ENCODE assay signal across 11 cellular contexts in the genomic region with DNA sequence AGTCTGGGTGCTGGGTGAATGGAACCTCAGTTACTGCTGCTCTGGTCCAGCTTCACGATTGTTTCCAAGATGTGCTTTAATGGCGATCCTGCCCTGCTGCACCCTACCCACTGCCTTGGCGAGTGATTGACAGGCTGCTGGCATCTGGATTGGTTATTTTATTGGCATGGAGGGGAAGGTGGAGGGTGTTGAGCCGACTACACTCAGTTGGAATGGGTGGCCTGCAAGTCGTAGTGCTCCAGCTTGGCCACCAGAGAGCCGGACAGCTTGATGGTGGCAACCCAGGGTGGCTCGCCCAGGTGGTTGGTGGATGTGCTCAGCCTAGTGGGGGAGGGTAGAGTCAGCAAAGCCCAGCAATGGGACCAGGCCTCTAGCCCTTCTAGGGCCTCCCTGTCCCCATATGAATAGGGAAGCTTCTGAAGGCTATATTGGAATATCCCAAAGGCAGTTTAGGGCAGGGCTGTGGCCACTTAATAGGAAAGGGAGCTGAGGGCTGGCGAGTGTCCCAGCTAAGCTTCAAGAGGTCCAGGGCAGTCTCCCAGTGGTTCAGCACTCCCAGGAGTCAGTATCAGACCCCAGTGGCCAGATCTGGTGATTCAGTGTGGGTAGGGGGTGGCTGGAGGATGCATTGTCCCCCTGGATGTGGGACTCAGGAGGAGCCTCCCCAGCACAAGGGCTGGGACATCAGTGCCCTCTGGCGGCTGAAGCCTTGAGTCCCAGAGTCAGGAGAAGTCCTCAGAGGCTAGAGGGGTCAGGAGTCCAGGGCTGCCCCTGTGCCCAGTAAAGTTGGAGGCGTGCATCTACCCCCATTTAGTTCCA. TPM values are rescaled to one million over a fixed set of nuclear protein-coding genes. Genes with fewer than 3 reads are reported as not detected.
DNase-seq lines count a peak whose midpoint lies in the region; TF ChIP-seq lines count a peak whose summit lies in the region.
"Had no signal": no experiment of that assay in that cellular context is flagged by ENCODE, and none has a peak within 500 bp of the region (broad histone marks: within the 10 kb centered on the region; RNA-seq: fewer than 3 reads in every experiment).

No MANE protein-coding gene starts in this region.

- H3K9me3 ChIP-seq in OCI-LY7 (ENCODE audit: low read length), result no peaks in the 10 kb centered on the region
- H3K9me3 ChIP-seq: gastroesophageal sphincter had no signal

- BruUV-seq in OCI-LY7 (replicated peaks; lab: Mats Ljungman, UMichigan), result no TSS peak

- no peaks in the 10 kb centered on the region for H4K20me1 ChIP-seq in OCI-LY7 (ENCODE audit: insufficient read depth, low read length)

- H3K4me3 ChIP-seq in OCI-LY7 (ENCODE audit: low read depth, low read length, poor library complexity, severe bottlenecking), result no peak overlapping the region
- H3K4me3 ChIP-seq: gastroesophageal sphincter had no signal

- H3K27ac Mint-ChIP-seq in osteocyte (ENCODE audit: unreplicated experiment), result no peak overlapping the region

- no peak overlapping the region for H3K4me2 ChIP-seq in OCI-LY7 (ENCODE audit: low read length)

- in situ Hi-C loops in GM18951 (cut with MboI; ENCODE audit: low sequenced_read_pairs, unreplicated experiment), result no loop called here
- in situ Hi-C loops in GM13976 (cut with MboI; ENCODE audit: low sequenced_read_pairs, unreplicated experiment), result no loop called here

- no peaks in the 10 kb centered on the region for H3K9me3 Mint-ChIP-seq in osteocyte (ENCODE audit: unreplicated experiment)

- intact Hi-C loops in OCI-LY7 (cut with micrococcal nuclease; ENCODE audit: unreplicated experiment), result no loop called here

- peaks cover 9% of the 10 kb centered on the region for H3K4me1 ChIP-seq in OCI-LY7 (ENCODE audit: insufficient read depth, low read length, poor library complexity, severe bottlenecking)

- TF ChIP-seq CTCF in OCI-LY7 (conservative IDR thresholded peaks at IDR 0.05; ENCODE audit: low read length) (peak; percentile 65), osteocyte (IDR thresholded peaks at IDR 0.05) (peak; percentile 30), GM13976 (IDR thresholded peaks at IDR 0.05; ENCODE audit: borderline replicate concordance, control extremely low read depth, extremely low read depth, insufficient read depth, missing control alignments) (no peak)

- TF ChIP-seq POLR2A in GM18951 (IDR thresholded peaks at IDR 0.05; ENCODE audit: extremely low read depth, insufficient read depth, insufficient read length), result peak; percentile 2

- no peaks in the 10 kb centered on the region for H3K9me2 ChIP-seq in OCI-LY7 (ENCODE audit: insufficient read depth, low read length)

- no peak overlapping the region for H2AFZ ChIP-seq in OCI-LY7 (ENCODE audit: low read length)

- H3K4me1 Mint-ChIP-seq in osteocyte (ENCODE audit: unreplicated experiment), result peaks cover 7% of the 10 kb centered on the region

- H3K27me3 Mint-ChIP-seq in osteocyte (ENCODE audit: unreplicated experiment), result no peaks in the 10 kb centered on the region

- POLR2A ChIA-PET in OCI-LY7 (lab: Charles Lee), result no interaction called here

- no peak overlapping the region for H3K27ac ChIP-seq in OCI-LY7 (ENCODE audit: low read depth, low read length, poor library complexity, severe bottlenecking)
- H3K27ac ChIP-seq: gastroesophageal sphincter had no signal

- peaks cover 25% of the 10 kb centered on the region for H3K36me3 Mint-ChIP-seq in osteocyte (ENCODE audit: unreplicated experiment)

- peaks cover 49% of the 10 kb centered on the region for H3K36me3 ChIP-seq in OCI-LY7 (ENCODE audit: insufficient read depth, low read length)

- CTCF ChIA-PET in OCI-LY7 (lab: Charles Lee; ENCODE audit: unreplicated experiment), result interaction anchor here (0.6 kb wide), 1 partner anchor 176 kb away, joined by 4 read pairs; no protein-coding TSS in a partner anchor

- DNase-seq in OCI-LY7 (ENCODE audit: low spot score) (peak; percentile 25), ecto neural progenitor cell (ENCODE audit: low spot score) (peak; percentile 76), osteocyte (ENCODE audit: extremely low spot score, unreplicated experiment) (no peak), GM13976 (ENCODE audit: low spot score) (no peak), AG08395 (ENCODE audit: low spot score) (no peak)
- DNase-seq in activated naive CD4-positive, alpha-beta T cell treated with Interleukin-2 at 50 U/mL for 16 hours, result no peak
- DNase-seq: activated CD4-positive, alpha-beta T cell treated with anti-CD3 and anti-CD28 coated beads for 4 hours; MV-4-11; substantia nigra had no signal

- no peak overlapping the region for H3K4me3 Mint-ChIP-seq in osteocyte (ENCODE audit: unreplicated experiment)

- H3K79me2 ChIP-seq in OCI-LY7 (ENCODE audit: insufficient read depth, low read depth, low read length), result no peaks in the 10 kb centered on the region

RNA-seq across cellular contexts. Expression of gene GGN, which starts 3.4 kb away (rescaled TPM):
- not detected in 2 replicates for total RNA-seq in OCI-LY7 (2014; rRNA removed; shearing (Covaris generic))
- total RNA-seq in OCI-LY7 (2022) (0.74 TPM in 1 of 2 replicates, not detected in the other), osteocyte (2.1 and 2.3 TPM in 2 replicates)

RNA-seq across cellular contexts. Expression of gene SPRED3, which starts 4.1 kb away (rescaled TPM):
- total RNA-seq in OCI-LY7 (2014; rRNA removed; shearing (Covaris generic)), result 0.09 and 1.0 TPM in 2 replicates
- total RNA-seq in OCI-LY7 (2022), result 2.1 and 3.0 TPM in 2 replicates
- 5.9 and 6.0 TPM in 2 replicates for total RNA-seq in osteocyte

RNA-seq across cellular contexts. Expression of gene PSMD8, which starts 10.0 kb away (rescaled TPM):
- 224 and 238 TPM in 2 replicates for total RNA-seq in OCI-LY7 (2014; rRNA removed; shearing (Covaris generic))
- total RNA-seq in OCI-LY7 (2022), result 158 and 169 TPM in 2 replicates
- 162 and 166 TPM in 2 replicates for total RNA-seq in osteocyte

RNA-seq across cellular contexts. Expression of gene FAM98C, which starts 18.5 kb away (rescaled TPM):
- total RNA-seq in OCI-LY7 (2014; rRNA removed; shearing (Covaris generic)), result 21.9 and 32.8 TPM in 2 replicates
- 30.4 and 31.1 TPM in 2 replicates for total RNA-seq in OCI-LY7 (2022)
- total RNA-seq in osteocyte, result 19.4 and 22.7 TPM in 2 replicates

RNA-seq across cellular contexts. Expression of gene RASGRP4, which starts 41.6 kb away (rescaled TPM):
- not detected in 2 replicates for total RNA-seq in OCI-LY7 (2014; rRNA removed; shearing (Covaris generic))
- not detected in 2 replicates for total RNA-seq in OCI-LY7 (2022)
- not detected in 2 replicates for total RNA-seq in osteocyte

Comparison
In these comparisons a context has a peak if more than half of its experiments do, and no peak if none do; other contexts are left out.
1. DNase-seq: peak in OCI-LY7 (single experiment) and ecto neural progenitor cell (single experiment); none in osteocyte (single experiment), activated naive CD4-positive, alpha-beta T cell treated with Interleukin-2 at 50 U/mL for 16 hours (single experiment), GM13976 (single experiment) and AG08395 (single experiment).